8 cellular contexts compared by ENCODE assay signal in the genomic region with DNA sequence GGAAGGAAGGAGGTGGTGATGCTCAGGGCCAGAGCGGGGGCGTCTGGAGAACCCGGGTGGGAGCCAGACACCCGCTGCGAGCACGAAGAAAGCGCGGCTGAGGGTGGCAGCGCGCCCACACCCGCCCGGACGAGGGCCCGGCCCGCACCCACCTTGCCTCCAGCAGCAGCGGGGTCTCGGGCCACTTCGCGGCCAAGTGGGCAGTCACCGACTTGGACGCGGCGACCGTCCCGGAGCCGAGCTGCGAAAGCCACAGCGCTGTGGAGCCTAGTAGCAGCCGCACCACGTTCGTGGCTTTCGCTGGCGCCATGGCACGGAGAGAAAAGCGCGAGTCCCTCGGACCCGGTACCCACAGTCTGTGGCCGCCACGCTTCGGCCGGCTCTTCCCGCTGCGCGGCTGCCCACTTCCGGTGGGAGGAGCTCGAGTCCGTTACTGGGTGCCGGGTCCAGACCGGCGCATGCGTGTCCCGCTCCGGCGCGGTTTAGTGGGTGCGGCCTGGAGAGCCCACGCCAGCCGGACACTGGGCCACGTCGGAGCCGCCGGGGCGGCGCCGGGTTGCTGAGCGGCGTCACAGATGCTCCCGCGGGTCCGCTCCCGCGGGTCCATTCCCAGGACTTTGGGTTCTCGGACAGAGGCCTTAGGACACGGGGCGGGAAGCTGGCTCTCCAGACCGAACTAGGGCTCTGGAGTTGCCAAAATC. TPM values are rescaled to one million over a fixed set of nuclear protein-coding genes. Genes with fewer than 3 reads are reported as not detected.
A peak's percentile ranks its signal among the peaks of the same experiment; 100 is the strongest.
DNase-seq lines count a peak whose midpoint lies in the region; TF ChIP-seq lines count a peak whose summit lies in the region.

A gene with protein sequence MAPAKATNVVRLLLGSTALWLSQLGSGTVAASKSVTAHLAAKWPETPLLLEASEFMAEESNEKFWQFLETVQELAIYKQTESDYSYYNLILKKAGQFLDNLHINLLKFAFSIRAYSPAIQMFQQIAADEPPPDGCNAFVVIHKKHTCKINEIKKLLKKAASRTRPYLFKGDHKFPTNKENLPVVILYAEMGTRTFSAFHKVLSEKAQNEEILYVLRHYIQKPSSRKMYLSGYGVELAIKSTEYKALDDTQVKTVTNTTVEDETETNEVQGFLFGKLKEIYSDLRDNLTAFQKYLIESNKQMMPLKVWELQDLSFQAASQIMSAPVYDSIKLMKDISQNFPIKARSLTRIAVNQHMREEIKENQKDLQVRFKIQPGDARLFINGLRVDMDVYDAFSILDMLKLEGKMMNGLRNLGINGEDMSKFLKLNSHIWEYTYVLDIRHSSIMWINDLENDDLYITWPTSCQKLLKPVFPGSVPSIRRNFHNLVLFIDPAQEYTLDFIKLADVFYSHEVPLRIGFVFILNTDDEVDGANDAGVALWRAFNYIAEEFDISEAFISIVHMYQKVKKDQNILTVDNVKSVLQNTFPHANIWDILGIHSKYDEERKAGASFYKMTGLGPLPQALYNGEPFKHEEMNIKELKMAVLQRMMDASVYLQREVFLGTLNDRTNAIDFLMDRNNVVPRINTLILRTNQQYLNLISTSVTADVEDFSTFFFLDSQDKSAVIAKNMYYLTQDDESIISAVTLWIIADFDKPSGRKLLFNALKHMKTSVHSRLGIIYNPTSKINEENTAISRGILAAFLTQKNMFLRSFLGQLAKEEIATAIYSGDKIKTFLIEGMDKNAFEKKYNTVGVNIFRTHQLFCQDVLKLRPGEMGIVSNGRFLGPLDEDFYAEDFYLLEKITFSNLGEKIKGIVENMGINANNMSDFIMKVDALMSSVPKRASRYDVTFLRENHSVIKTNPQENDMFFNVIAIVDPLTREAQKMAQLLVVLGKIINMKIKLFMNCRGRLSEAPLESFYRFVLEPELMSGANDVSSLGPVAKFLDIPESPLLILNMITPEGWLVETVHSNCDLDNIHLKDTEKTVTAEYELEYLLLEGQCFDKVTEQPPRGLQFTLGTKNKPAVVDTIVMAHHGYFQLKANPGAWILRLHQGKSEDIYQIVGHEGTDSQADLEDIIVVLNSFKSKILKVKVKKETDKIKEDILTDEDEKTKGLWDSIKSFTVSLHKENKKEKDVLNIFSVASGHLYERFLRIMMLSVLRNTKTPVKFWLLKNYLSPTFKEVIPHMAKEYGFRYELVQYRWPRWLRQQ (N-terminal part only) (minus strand): TSS at position 399 of the 701 bp plus-strand sequence. CDS start 89 bp downstream, at position 310.

- TF ChIP-seq POLR2A in Peyer's patch (IDR thresholded peaks at IDR 0.05), result peak; percentile 58 to 59

- peak within 1 kb of the TSS; percentile 95 for H3K9ac ChIP-seq in skeletal muscle satellite cell (ENCODE audit: low read depth, low read length)

- peaks cover 2% of the 10 kb centered on the region for H3K4me1 Mint-ChIP-seq in activated CD4-positive, alpha-beta T cell treated with anti-CD3 and anti-CD28 coated beads, Interleukin-2, amount 10 ng/mL, durations not matched to agents 24 days and 14 days

- peak within 1 kb of the TSS; percentile 92 for H3K4me2 ChIP-seq in skeletal muscle satellite cell (ENCODE audit: low read length)

- no peaks in the 10 kb centered on the region for H3K36me3 Mint-ChIP-seq in activated CD4-positive, alpha-beta T cell treated with anti-CD3 and anti-CD28 coated beads, Interleukin-2, amount 10 ng/mL, durations not matched to agents 24 days and 14 days (ENCODE audit: low read depth)

- peak within 1 kb of the TSS; percentile 64 for H3K4me3 Mint-ChIP-seq in activated CD4-positive, alpha-beta T cell treated with anti-CD3 and anti-CD28 coated beads, Interleukin-2, amount 10 ng/mL, durations not matched to agents 24 days and 14 days

- no peaks in the 10 kb centered on the region for H3K4me1 ChIP-seq in Peyer's patch
- H3K4me1 ChIP-seq in skeletal muscle satellite cell (ENCODE audit: control insufficient read depth, insufficient read depth, low read length), result peaks cover 8% of the 10 kb centered on the region

- TF ChIP-seq CTCF in Peyer's patch (IDR thresholded peaks at IDR 0.05), result no peak

- H3K4me3 ChIP-seq in Peyer's patch (peak within 1 kb of the TSS; percentile 47 to 88 (median 72)), skeletal muscle satellite cell (ENCODE audit: low read length) (peak within 1 kb of the TSS; percentile 99)

- H3K27me3 ChIP-seq in Peyer's patch, result no peaks in the 10 kb centered on the region
- no peaks in the 10 kb centered on the region for H3K27me3 ChIP-seq in skeletal muscle satellite cell (ENCODE audit: control insufficient read depth, insufficient read depth, low read length)

- intact Hi-C loops in activated CD4-positive, alpha-beta T cell treated with anti-CD3 and anti-CD28 coated beads, Interleukin-2, amount 10 ng/mL, durations not matched to agents 24 days and 14 days (cut with micrococcal nuclease), result no loop called here

- no peak within 1 kb of the TSS for H3K27ac Mint-ChIP-seq in activated CD4-positive, alpha-beta T cell treated with anti-CD3 and anti-CD28 coated beads, Interleukin-2, amount 10 ng/mL, durations not matched to agents 24 days and 14 days

- H3K9me3 Mint-ChIP-seq in activated CD4-positive, alpha-beta T cell treated with anti-CD3 and anti-CD28 coated beads, Interleukin-2, amount 10 ng/mL, durations not matched to agents 24 days and 14 days, result peaks cover 5% of the 10 kb centered on the region

- H3K27ac ChIP-seq in Peyer's patch, result peak within 1 kb of the TSS; percentile 61 to 80 (median 68)

- peaks cover 18% of the 10 kb centered on the region for H3K27me3 Mint-ChIP-seq in activated CD4-positive, alpha-beta T cell treated with anti-CD3 and anti-CD28 coated beads, Interleukin-2, amount 10 ng/mL, durations not matched to agents 24 days and 14 days

- H3K9me3 ChIP-seq in Peyer's patch (no peaks in the 10 kb centered on the region), skeletal muscle satellite cell (replicated peaks; ENCODE audit: low read length) (no peaks in the 10 kb centered on the region)

- DNase-seq in activated CD4-positive, alpha-beta T cell treated with anti-CD3 and anti-CD28 coated beads, Interleukin-2, amount 10 ng/mL, durations not matched to agents 24 days and 14 days, result peak; percentile 61
- no peak for DNase-seq in activated CD4-positive, alpha-beta T cell treated with anti-CD3 and anti-CD28 coated beads for 4 hours
- DNase-seq in H4 (ENCODE audit: low spot score) (peak; percentile 84), KG1 (lab: John Stamatoyannopoulos, UW) (peak; percentile 39), Peyer's patch (peak; percentile 64 to 95 (median 94)), cerebellar cortex (ENCODE audit: low spot score) (peak; percentile 74), iris pigment epithelial cell (ENCODE audit: low read depth) (peak; percentile 94)

- H3K36me3 ChIP-seq in Peyer's patch (no peaks in the 10 kb centered on the region), skeletal muscle satellite cell (ENCODE audit: insufficient read depth, low read length) (no peaks in the 10 kb centered on the region)

RNA-seq across cellular contexts. Expression of the gene that starts here (rescaled TPM):
- 0.26 and 0.56 TPM in 2 replicates for total RNA-seq in activated CD4-positive, alpha-beta T cell treated with anti-CD3 and anti-CD28 coated beads, Interleukin-2, amount 10 ng/mL, durations not matched to agents 24 days and 14 days
- total RNA-seq in H4 (2014; rRNA removed; shearing (Covaris generic)), result 19.9 and 34.0 TPM in 2 replicates
- 10 to 100 TPM; 17.5 to 29.9 (median 25.2) TPM for total RNA-seq in Peyer's patch
- total RNA-seq in skeletal muscle satellite cell (2012; rRNA removed), result 50.0 and 60.3 TPM in 2 replicates

Comparison
In these comparisons a context has a peak if more than half of its experiments do, and no peak if none do; other contexts are left out.
1. RNA of the gene that starts here (total RNA-seq): 19.9 to 34.0 TPM in H4 and 17.5 to 29.9 TPM in Peyer's patch; 0.26 to 0.56 TPM in activated CD4-positive, alpha-beta T cell treated with anti-CD3 and anti-CD28 coated beads, Interleukin-2, amount 10 ng/mL, durations not matched to agents 24 days and 14 days; every median in the first group is over 10 times any median in the second.
2. Peak in DNase-seq in activated CD4-positive, alpha-beta T cell treated with anti-CD3 and anti-CD28 coated beads, Interleukin-2, amount 10 ng/mL, durations not matched to agents 24 days and 14 days; RNA of the gene not detected or under 1 TPM.
3. DNase-seq: peak in H4 (single experiment), KG1 (single experiment), Peyer's patch (3 of 3), cerebellar cortex (single experiment) and iris pigment epithelial cell (single experiment); none in activated CD4-positive, alpha-beta T cell treated with anti-CD3 and anti-CD28 coated beads for 4 hours (0 of 2).